ENCODE assay signal across 13 cellular contexts in genomic region chr13:109782823-109783411, GRCh38. TPM values are rescaled to one million over a fixed set of nuclear protein-coding genes. Genes with fewer than 3 reads are reported as not detected.
DNase-seq lines count a peak whose midpoint lies in the region; ATAC-seq and TF ChIP-seq lines count a peak whose summit lies in the region.
"Had no signal": no experiment of that assay in that cellular context is flagged by ENCODE, and none has a peak within 500 bp of the region (broad histone marks: within the 10 kb centered on the region; RNA-seq: fewer than 3 reads in every experiment).

No MANE protein-coding gene starts in this region.

- H3K4me2 ChIP-seq in PC-9 (peak overlapping the region; percentile 95), hepatocyte (peak overlapping the region; percentile 97)

- BruUV-seq in PC-9 (replicated peaks; lab: Mats Ljungman, UMichigan) = no TSS peak

- 98% methylated on average over 6 of the region's 70 CpGs for WGBS in hepatocyte (ENCODE audit: low lambda C conversion rate, missing lambda C conversion rate)
- 94 to 99% (median 98%) methylated on average over 59 to 70 of the region's 70 CpGs for WGBS in stomach, 5 donors

- intact Hi-C loops in PC-9 (cut with micrococcal nuclease; ENCODE audit: unreplicated experiment) (loop anchor here (10.0 kb wide), 1 partner anchor 662 kb away; no protein-coding TSS in a partner anchor), stomach (cut with DNase I; ENCODE audit: low total_unique reads) (no loop called here)

- no peak overlapping the region for H3K27ac Mint-ChIP-seq in activated naive CD4-positive, alpha-beta T cell treated with anti-CD3 and anti-CD28 coated beads, Interleukin-2, amount 10 ng/mL, durations not matched to agents 7 days and 5 days
- H3K27ac Mint-ChIP-seq in activated naive CD4-positive, alpha-beta T cell treated with anti-CD3 and anti-CD28 coated beads, Interleukin-2, amount 50 U/mL, for 72 hours = no peak overlapping the region

- peaks cover 17% of the 10 kb centered on the region for H3K27me3 Mint-ChIP-seq in activated naive CD4-positive, alpha-beta T cell treated with anti-CD3 and anti-CD28 coated beads, Interleukin-2, amount 10 ng/mL, durations not matched to agents 7 days and 5 days

- POLR2A ChIA-PET in PC-9 (lab: Charles Lee; ENCODE audit: unreplicated experiment) = no interaction called here

- peaks cover 84% of the 10 kb centered on the region for H3K79me2 ChIP-seq in PC-9 (ENCODE audit: low read depth)
- H3K79me2 ChIP-seq in hepatocyte = peaks cover 64% of the 10 kb centered on the region

- no peak for DNase-seq in activated naive CD4-positive, alpha-beta T cell treated with anti-CD3 and anti-CD28 coated beads, Interleukin-2, amount 10 ng/mL, durations not matched to agents 7 days and 5 days
- DNase-seq in activated naive CD4-positive, alpha-beta T cell treated with anti-CD3 and anti-CD28 coated beads, Interleukin-2, amount 50 U/mL, for 72 hours (ENCODE audit: low spot score in 2 of 2) = no peak
- DNase-seq in PC-9 (no peak), hepatocyte (ENCODE audit: low spot score) (no peak), stomach (no peak), NCI-H345 treated with DMSO at 0.1 percent for 48 hours (lab: John Stamatoyannopoulos, UW; ENCODE audit: unreplicated experiment) (no peak), NCI-H2107 treated with DMSO at 0.1 percent for 48 hours (lab: John Stamatoyannopoulos, UW; ENCODE audit: unreplicated experiment) (no peak)
- DNase-seq: activated CD4-positive, CD25-positive, alpha-beta regulatory T cell treated with anti-CD3 and anti-CD28 coated beads, Interleukin-2, amount 50 U/mL, for 72 hours; activated T-cell treated with anti-CD3 and anti-CD28 coated beads, Interleukin-2, amount 50 U/mL, for 4 hours; occipital lobe had no signal

- H3K36me3 ChIP-seq in PC-9 (ENCODE audit: low read depth) (peaks cover 45% of the 10 kb centered on the region), hepatocyte (replicated peaks; ENCODE audit: insufficient read depth, low read depth) (no peaks in the 10 kb centered on the region), stomach (peaks cover 20 to 38% (median 32%) of the 10 kb centered on the region in 4 donors)

- H2AFZ ChIP-seq in PC-9 (no peak overlapping the region), hepatocyte (no peak overlapping the region)
- H2AFZ ChIP-seq: GM23248 had no signal

- H3K36me3 Mint-ChIP-seq in activated naive CD4-positive, alpha-beta T cell treated with anti-CD3 and anti-CD28 coated beads, Interleukin-2, amount 10 ng/mL, durations not matched to agents 7 days and 5 days = peaks cover 20% of the 10 kb centered on the region
- no peaks in the 10 kb centered on the region for H3K36me3 Mint-ChIP-seq in activated naive CD4-positive, alpha-beta T cell treated with anti-CD3 and anti-CD28 coated beads, Interleukin-2, amount 50 U/mL, for 72 hours

- peaks cover 42% of the 10 kb centered on the region for H3K4me1 Mint-ChIP-seq in activated naive CD4-positive, alpha-beta T cell treated with anti-CD3 and anti-CD28 coated beads, Interleukin-2, amount 10 ng/mL, durations not matched to agents 7 days and 5 days

- H3K4me1 ChIP-seq in PC-9 (replicated peaks; ENCODE audit: insufficient read depth) (peaks cover 14% of the 10 kb centered on the region), hepatocyte (ENCODE audit: insufficient read depth) (peaks cover 21% of the 10 kb centered on the region), stomach (peaks cover 54 to 77% (median 69%) of the 10 kb centered on the region in 4 donors)

- no peak for TF ChIP-seq POLR2A in stomach (IDR thresholded peaks at IDR 0.05)

- CTCF ChIA-PET in activated naive CD4-positive, alpha-beta T cell treated with anti-CD3 and anti-CD28 coated beads, Interleukin-2, amount 10 ng/mL, durations not matched to agents 7 days and 5 days (lab: Charles Lee) = interaction anchor here (1.0 kb wide), 1 partner anchor 25 kb away, joined by 3 read pairs; no protein-coding TSS in a partner anchor
- CTCF ChIA-PET in PC-9 (lab: Charles Lee) = no interaction called here

- H3K4me3 ChIP-seq in PC-9 (peak overlapping the region; percentile 87), hepatocyte (no peak overlapping the region), stomach (peak overlapping the region; percentile 77 to 84 (median 82))

- H3K9me3 Mint-ChIP-seq in activated naive CD4-positive, alpha-beta T cell treated with anti-CD3 and anti-CD28 coated beads, Interleukin-2, amount 10 ng/mL, durations not matched to agents 7 days and 5 days = no peaks in the 10 kb centered on the region
- no peaks in the 10 kb centered on the region for H3K9me3 Mint-ChIP-seq in activated naive CD4-positive, alpha-beta T cell treated with anti-CD3 and anti-CD28 coated beads, Interleukin-2, amount 50 U/mL, for 72 hours
- H3K9me3 Mint-ChIP-seq: activated T-cell treated with anti-CD3 and anti-CD28 coated beads, Interleukin-2, amount 50 U/mL, for 4 hours had no signal

- H3K4me3 Mint-ChIP-seq in activated naive CD4-positive, alpha-beta T cell treated with anti-CD3 and anti-CD28 coated beads, Interleukin-2, amount 10 ng/mL, durations not matched to agents 7 days and 5 days = peak overlapping the region; percentile 28
- H3K4me3 Mint-ChIP-seq: activated T-cell treated with anti-CD3 and anti-CD28 coated beads, Interleukin-2, amount 50 U/mL, for 4 hours had no signal

- no peak for TF ChIP-seq CTCF in PC-9 (conservative IDR thresholded peaks at IDR 0.05)
- no peak for TF ChIP-seq CTCF in hepatocyte (IDR thresholded peaks at IDR 0.05; ENCODE audit: poor library complexity)
- TF ChIP-seq CTCF in stomach (IDR thresholded peaks at IDR 0.05) = no peak

- H3K9me3 ChIP-seq in PC-9 (ENCODE audit: insufficient read depth, low read depth) = no peaks in the 10 kb centered on the region
- H3K9me3 ChIP-seq in hepatocyte (ENCODE audit: low read depth) = no peaks in the 10 kb centered on the region
- no peaks in the 10 kb centered on the region for H3K9me3 ChIP-seq in stomach
- H3K9me3 ChIP-seq: left lung had no signal

- H3K9me2 ChIP-seq in PC-9 (ENCODE audit: insufficient read depth) (no peaks in the 10 kb centered on the region), hepatocyte (replicated peaks; ENCODE audit: insufficient read depth) (no peaks in the 10 kb centered on the region)

- H3F3A ChIP-seq in PC-9 (ENCODE audit: insufficient read depth, low read depth) = peaks cover 21% of the 10 kb centered on the region

- H3K27me3 ChIP-seq in PC-9 (ENCODE audit: insufficient read depth, low read depth) (no peaks in the 10 kb centered on the region), hepatocyte (no peaks in the 10 kb centered on the region), stomach (peaks cover 0 to 9% (median 5%) of the 10 kb centered on the region in 3 donors)

- peaks cover 55% of the 10 kb centered on the region for H4K20me1 ChIP-seq in PC-9 (ENCODE audit: insufficient read depth)
- peaks cover 55% of the 10 kb centered on the region for H4K20me1 ChIP-seq in hepatocyte (ENCODE audit: insufficient read depth, poor library complexity, severe bottlenecking)

- H3K27ac ChIP-seq in PC-9 (peak overlapping the region; percentile 83), hepatocyte (no peak overlapping the region), stomach (no peak overlapping the region)
- H3K27ac ChIP-seq: GM23248, left lung had no signal

- ATAC-seq in activated naive CD4-positive, alpha-beta T cell treated with anti-CD3 and anti-CD28 coated beads, Interleukin-2, amount 50 U/mL, for 72 hours = no peak
- no peak for ATAC-seq in GM19351 (IDR thresholded peaks at IDR 0.05; ENCODE audit: unreplicated experiment)
- ATAC-seq: activated T-cell treated with anti-CD3 and anti-CD28 coated beads, Interleukin-2, amount 50 U/mL, for 4 hours; left lung had no signal

- TF ChIP-seq EP300 in stomach (IDR thresholded peaks at IDR 0.05) = no peak

RNA-seq across cellular contexts. Expression of gene IRS2, which starts 3.5 kb away (rescaled TPM):
- 1 to 10 TPM; 2.4 to 3.7 TPM for total RNA-seq in activated naive CD4-positive, alpha-beta T cell treated with anti-CD3 and anti-CD28 coated beads, Interleukin-2, amount 50 U/mL, for 72 hours
- total RNA-seq in PC-9 (2021) = 31.3 and 39.2 TPM in 2 replicates
- 15.7 and 19.4 TPM in 2 replicates for total RNA-seq in hepatocyte
- 26.4 and 27.9 TPM in 2 replicates for polyA plus RNA-seq in hepatocyte
- total RNA-seq in stomach = 10 to 100 TPM; 10.7 to 24.1 (median 18.7) TPM
- 1 to 10 TPM; 2.7 to 3.7 (median 3.5) TPM for polyA plus RNA-seq in stomach
